13 cellular contexts compared by ENCODE assay signal in the genomic region with DNA sequence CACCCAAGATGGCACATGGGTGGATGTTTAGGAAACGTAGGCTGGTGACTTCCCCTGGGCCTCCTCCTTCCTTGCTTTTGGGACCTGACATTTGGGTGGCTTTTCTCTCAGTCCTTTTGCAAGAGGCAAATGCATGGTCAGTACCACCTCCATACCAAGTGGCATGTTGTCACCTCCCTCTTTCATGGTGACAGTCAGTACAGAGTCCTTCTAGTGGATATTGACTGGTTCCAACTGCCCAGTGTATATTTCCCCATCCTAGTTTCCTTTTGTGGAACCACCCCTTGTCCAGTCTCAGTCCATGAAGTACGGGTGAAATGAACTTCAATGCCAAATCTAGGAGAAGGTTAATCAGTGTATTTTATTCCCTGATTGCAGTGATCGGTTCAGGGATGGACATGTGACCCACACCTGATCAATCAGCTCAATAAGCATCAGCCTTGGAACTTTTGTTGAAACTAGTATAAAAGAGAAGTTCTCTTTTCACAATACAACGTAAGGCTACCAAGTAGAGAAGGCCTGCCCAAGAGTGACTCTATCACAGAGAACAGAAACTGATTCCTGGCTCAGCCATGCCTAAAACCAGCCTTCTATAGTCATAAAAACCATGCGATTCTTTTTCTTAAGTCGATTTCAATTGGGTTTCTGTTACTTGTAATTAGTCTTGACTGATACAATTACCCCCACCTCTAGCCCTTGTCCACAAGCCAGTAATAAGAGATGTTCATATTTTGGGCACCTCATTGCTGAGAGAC.
DNase-seq lines count a peak whose midpoint lies in the region; ATAC-seq lines count a peak whose summit lies in the region.
"Had no signal": no experiment of that assay in that cellular context is flagged by ENCODE, and none has a peak within 500 bp of the region (broad histone marks: within the 10 kb centered on the region; RNA-seq: fewer than 3 reads in every experiment).

No MANE protein-coding gene starts in this region.

- no peaks in the 10 kb centered on the region for H3K9me3 Mint-ChIP-seq in dendritic cell treated with granulocyte-macrophage colony-stimulating factor and Interleukin-4, amounts not matched to agents 40 ng/mL and 50 ng/mL, for 4 days
- peaks cover 5 to 26% of the 10 kb centered on the region in 2 donors for H3K9me3 Mint-ChIP-seq in activated naive CD4-positive, alpha-beta T cell treated with anti-CD3 and anti-CD28 coated beads, Interleukin-2, amount 50 U/mL, for 72 hours
- H3K9me3 Mint-ChIP-seq: natural killer cell had no signal

- DNase-seq in SW480 (ENCODE audit: low spot score) (no peak), NCI-H748 treated with DMSO at 0.1 percent for 48 hours (lab: John Stamatoyannopoulos, UW) (no peak), HPDE6-E6E7 (ENCODE audit: extremely low spot score) (no peak)
- DNase-seq in activated naive CD4-positive, alpha-beta T cell treated with anti-CD3 and anti-CD28 coated beads, Interleukin-2, amount 50 U/mL, for 72 hours (ENCODE audit: low spot score in 2 of 2): no peak
- DNase-seq: activated CD4-positive, alpha-beta T cell treated with anti-CD3 and anti-CD28 coated beads, Interleukin-2, amount 50 U/mL, for 1 hour; natural killer cell; NCI-H2107; SIG-M5 had no signal

- H3K4me1 Mint-ChIP-seq in dendritic cell treated with granulocyte-macrophage colony-stimulating factor and Interleukin-4, amounts not matched to agents 40 ng/mL and 50 ng/mL, for 4 days (ENCODE audit: low read depth): peaks cover 71% of the 10 kb centered on the region

- no peaks in the 10 kb centered on the region for H3K36me3 Mint-ChIP-seq in dendritic cell treated with granulocyte-macrophage colony-stimulating factor and Interleukin-4, amounts not matched to agents 40 ng/mL and 50 ng/mL, for 4 days (ENCODE audit: low read depth)
- H3K36me3 Mint-ChIP-seq in activated naive CD4-positive, alpha-beta T cell treated with anti-CD3 and anti-CD28 coated beads, Interleukin-2, amount 50 U/mL, for 72 hours: peaks cover under 1 to 33% of the 10 kb centered on the region in 2 donors
- H3K36me3 Mint-ChIP-seq: natural killer cell had no signal

- intact Hi-C loops in dendritic cell treated with granulocyte-macrophage colony-stimulating factor and Interleukin-4, amounts not matched to agents 40 ng/mL and 50 ng/mL, for 4 days (cut with micrococcal nuclease): no loop called here

- H3K4me3 Mint-ChIP-seq in dendritic cell treated with granulocyte-macrophage colony-stimulating factor and Interleukin-4, amounts not matched to agents 40 ng/mL and 50 ng/mL, for 4 days: no peak overlapping the region
- H3K4me3 Mint-ChIP-seq: natural killer cell had no signal

- peak; percentile 98 for ATAC-seq in GM18868 (IDR thresholded peaks at IDR 0.05; ENCODE audit: unreplicated experiment)
- ATAC-seq in GM21529 (IDR thresholded peaks at IDR 0.05; ENCODE audit: unreplicated experiment): peak; percentile 98
- peak; percentile 95 for ATAC-seq in HG03103 (IDR thresholded peaks at IDR 0.05; ENCODE audit: low read depth, unreplicated experiment)
- no peak for ATAC-seq in activated naive CD4-positive, alpha-beta T cell treated with anti-CD3 and anti-CD28 coated beads, Interleukin-2, amount 50 U/mL, for 72 hours
- ATAC-seq: HepG2 had no signal

- H3K27ac Mint-ChIP-seq in dendritic cell treated with granulocyte-macrophage colony-stimulating factor and Interleukin-4, amounts not matched to agents 40 ng/mL and 50 ng/mL, for 4 days: peak overlapping the region; percentile 80
- no peak overlapping the region for H3K27ac Mint-ChIP-seq in activated naive CD4-positive, alpha-beta T cell treated with anti-CD3 and anti-CD28 coated beads, Interleukin-2, amount 50 U/mL, for 72 hours
- H3K27ac Mint-ChIP-seq: natural killer cell had no signal

- no peaks in the 10 kb centered on the region for H3K27me3 Mint-ChIP-seq in dendritic cell treated with granulocyte-macrophage colony-stimulating factor and Interleukin-4, amounts not matched to agents 40 ng/mL and 50 ng/mL, for 4 days

Comparison
In these comparisons a context has a peak if more than half of its experiments do, and no peak if none do; other contexts are left out.
1. ATAC-seq: peak in GM18868 (single experiment), GM21529 (single experiment) and HG03103 (single experiment); none in activated naive CD4-positive, alpha-beta T cell treated with anti-CD3 and anti-CD28 coated beads, Interleukin-2, amount 50 U/mL, for 72 hours (0 of 2).